Comparison of ENCODE assay signal across 19 cellular contexts in genomic region chr11:861105-861479, GRCh38. TPM values are rescaled to one million over a fixed set of nuclear protein-coding genes. Genes with fewer than 3 reads are reported as not detected.
"Had no signal": no experiment of that assay in that cellular context is flagged by ENCODE, and none has a peak within 500 bp of the region (broad histone marks: within the 10 kb centered on the region; RNA-seq: fewer than 3 reads in every experiment).

No MANE protein-coding gene starts in this region.

- H3K36me3 Mint-ChIP-seq: activated CD4-positive, alpha-beta memory T cell treated with anti-CD3 and anti-CD28 coated beads for 36 hours; immature natural killer cell; naive thymus-derived CD4-positive, alpha-beta T cell had no signal

- H3K27ac ChIP-seq: cardiac muscle cell, esophagus squamous epithelium, psoas muscle, right lobe of liver had no signal

- H3K4me1 ChIP-seq: right lobe of liver had no signal

- H3K4me3 Mint-ChIP-seq: activated CD4-positive, alpha-beta memory T cell treated with anti-CD3 and anti-CD28 coated beads for 36 hours; activated naive CD8-positive, alpha-beta T cell treated with anti-CD3 and anti-CD28 coated beads, Interleukin-2, amount 50 U/mL, for 24 hours; activated T-cell treated with anti-CD3 and anti-CD28 coated beads, Interleukin-2, amount 50 U/mL, for 72 hours; immature natural killer cell; naive thymus-derived CD4-positive, alpha-beta T cell had no signal

- H3K27ac Mint-ChIP-seq: activated CD4-positive, alpha-beta memory T cell treated with anti-CD3 and anti-CD28 coated beads for 36 hours; activated naive CD8-positive, alpha-beta T cell treated with anti-CD3 and anti-CD28 coated beads, Interleukin-2, amount 50 U/mL, for 24 hours; activated T-cell treated with anti-CD3 and anti-CD28 coated beads, Interleukin-2, amount 50 U/mL, for 72 hours had no signal

- H3K4me1 Mint-ChIP-seq: activated naive CD8-positive, alpha-beta T cell treated with anti-CD3 and anti-CD28 coated beads, Interleukin-2, amount 50 U/mL, for 24 hours had no signal

- H3K27me3 ChIP-seq: cardiac muscle cell, esophagus squamous epithelium, right lobe of liver, spleen had no signal

- H3K4me3 ChIP-seq: cardiac muscle cell, esophagus squamous epithelium, lung, psoas muscle, right lobe of liver, spleen had no signal

- DNase-seq: activated CD4-positive, alpha-beta memory T cell treated with anti-CD3 and anti-CD28 coated beads for 36 hours; activated CD4-positive, alpha-beta T cell treated with anti-CD3 and anti-CD28 coated beads for 1 hour; activated gamma-delta T cell treated with Interleukin-2 at 50 U/mL for 16 hours; activated naive CD8-positive, alpha-beta T cell treated with anti-CD3 and anti-CD28 coated beads, Interleukin-2, amount 50 U/mL, for 24 hours; activated T-cell treated with anti-CD3 and anti-CD28 coated beads, Interleukin-2, amount 50 U/mL, for 72 hours; esophagus squamous epithelium; foreskin fibroblast; immature natural killer cell; midbrain; naive thymus-derived CD4-positive, alpha-beta T cell; nucleus accumbens; psoas muscle; right lobe of liver; spleen; stimulated activated CD4-positive, alpha-beta T cell treated with anti-CD3 and anti-CD28 coated beads, Interleukin-1b, Interleukin-23, amount 100 ng/mL, for 48 hours; stimulated activated naive CD4-positive, alpha-beta T cell; trophoblast cell had no signal

- ATAC-seq: activated naive CD8-positive, alpha-beta T cell treated with anti-CD3 and anti-CD28 coated beads, Interleukin-2, amount 50 U/mL, for 24 hours; activated T-cell treated with anti-CD3 and anti-CD28 coated beads, Interleukin-2, amount 50 U/mL, for 72 hours; naive thymus-derived CD4-positive, alpha-beta T cell; psoas muscle; right lobe of liver had no signal

- H3K9me3 Mint-ChIP-seq: activated CD4-positive, alpha-beta memory T cell treated with anti-CD3 and anti-CD28 coated beads for 36 hours; activated naive CD8-positive, alpha-beta T cell treated with anti-CD3 and anti-CD28 coated beads, Interleukin-2, amount 50 U/mL, for 24 hours; activated T-cell treated with anti-CD3 and anti-CD28 coated beads, Interleukin-2, amount 50 U/mL, for 72 hours; immature natural killer cell; naive thymus-derived CD4-positive, alpha-beta T cell had no signal

- H3K36me3 ChIP-seq: cardiac muscle cell, right lobe of liver had no signal

- H3K27me3 Mint-ChIP-seq: activated naive CD8-positive, alpha-beta T cell treated with anti-CD3 and anti-CD28 coated beads, Interleukin-2, amount 50 U/mL, for 24 hours; naive thymus-derived CD4-positive, alpha-beta T cell had no signal

RNA-seq across cellular contexts. Expression of gene CRACR2B, which starts 33.4 kb away (rescaled TPM):
- polyA plus RNA-seq: naive thymus-derived CD4-positive, alpha-beta T cell had no signal
